In genomic region chr2:172427256-172427989, GRCh38 we compare ENCODE assay signal across 8 cellular contexts. TPM values are rescaled to one million over a fixed set of nuclear protein-coding genes. Genes with fewer than 3 reads are reported as not detected.
DNase-seq lines count a peak whose midpoint lies in the region; ATAC-seq and TF ChIP-seq lines count a peak whose summit lies in the region.

Gene ITGA6 (plus strand): TSS chr2:172427586.

- CTCF ChIA-PET in T-cell (lab: Charles Lee): interaction anchor here (0.6 to 8.7 kb wide), 10 partner anchors 14 to 376 kb away, joined by 3 to 100 read pairs (median 4); no protein-coding TSS in a partner anchor

- H3K4me1 Mint-ChIP-seq in T-cell: peaks cover 34 to 76% (median 34%) of the 10 kb centered on the region in 3 donors

- no peaks in the 10 kb centered on the region for H3K27me3 Mint-ChIP-seq in T-cell

- H3K27ac Mint-ChIP-seq in T-cell: peak within 1 kb of the TSS; percentile 90 to 92

- no peaks in the 10 kb centered on the region for H3K36me3 Mint-ChIP-seq in T-cell

- POLR2A ChIA-PET in T-cell (lab: Charles Lee): interaction anchor here (0.7 to 1.9 kb wide), 3 partner anchors 13 to 85 kb away, joined by 3 to 7 read pairs (median 6); no protein-coding TSS in a partner anchor

- H3K27ac ChIP-seq in cardiac muscle cell: peak within 1 kb of the TSS; percentile 24
- peak within 1 kb of the TSS; percentile 76 for H3K27ac ChIP-seq in parathyroid adenoma
- H3K27ac ChIP-seq in thymus (ENCODE audit: low read depth): peak within 1 kb of the TSS; percentile 86

- H3K27me3 ChIP-seq in Loucy (ENCODE audit: insufficient read depth, low read length, poor library complexity, severe bottlenecking) (no peaks in the 10 kb centered on the region), cardiac muscle cell (peaks cover 35% of the 10 kb centered on the region), parathyroid adenoma (ENCODE audit: control insufficient read depth, insufficient read depth, low read length) (no peaks in the 10 kb centered on the region), thymus (ENCODE audit: control insufficient read depth, insufficient read depth) (no peaks in the 10 kb centered on the region)

- H3K4me3 ChIP-seq in GM08714 (ENCODE audit: low read length): peak within 1 kb of the TSS; percentile 49; the same call in 1 of the 2 replicates
- peak within 1 kb of the TSS; percentile 90 for H3K4me3 ChIP-seq in Loucy (ENCODE audit: low read length, poor library complexity, severe bottlenecking)
- H3K4me3 ChIP-seq in cardiac muscle cell: peak within 1 kb of the TSS; percentile 72
- peak within 1 kb of the TSS; percentile 67 for H3K4me3 ChIP-seq in parathyroid adenoma (ENCODE audit: low read depth, low read length)
- peak within 1 kb of the TSS; percentile 78 for H3K4me3 ChIP-seq in thymus (ENCODE audit: low read length)

- H3K4me3 Mint-ChIP-seq in T-cell: peak within 1 kb of the TSS in 2 of 3 donors; percentile 88 to 94

- 0 out of 2 replicates have a peak, but pooled peaks cover 4% of the 10 kb centered on the region for H3F3A ChIP-seq in Loucy (ENCODE audit: low read depth)

- H3K4me2 ChIP-seq in Loucy (ENCODE audit: low read depth, low read length, poor library complexity, severe bottlenecking) (peak within 1 kb of the TSS; percentile 87), parathyroid adenoma (ENCODE audit: low read length) (peak within 1 kb of the TSS; percentile 81)

- under 1% methylated on average over 79 of the region's 79 CpGs for WGBS in thymus

- no peaks in the 10 kb centered on the region for H3K9me3 Mint-ChIP-seq in T-cell

- peak within 1 kb of the TSS; percentile 86 for H2AFZ ChIP-seq in Loucy (ENCODE audit: low read length)
- H2AFZ ChIP-seq in parathyroid adenoma: peak within 1 kb of the TSS; percentile 90

- H3K79me2 ChIP-seq in Loucy (ENCODE audit: insufficient read depth, low read length): peaks cover 43% of the 10 kb centered on the region
- no peaks in the 10 kb centered on the region for H3K79me2 ChIP-seq in parathyroid adenoma

- no peaks in the 10 kb centered on the region for H3K9me2 ChIP-seq in Loucy (replicated peaks; ENCODE audit: low read depth, low read length)

- no peaks in the 10 kb centered on the region for H3K36me3 ChIP-seq in Loucy (ENCODE audit: insufficient read depth, low read length)
- no peaks in the 10 kb centered on the region for H3K36me3 ChIP-seq in cardiac muscle cell
- no peaks in the 10 kb centered on the region for H3K36me3 ChIP-seq in parathyroid adenoma (ENCODE audit: control insufficient read depth, insufficient read depth, low read length)
- H3K36me3 ChIP-seq in thymus (ENCODE audit: control insufficient read depth, insufficient read depth): no peaks in the 10 kb centered on the region

- TF ChIP-seq CTCF in Loucy (conservative IDR thresholded peaks at IDR 0.05; ENCODE audit: low read length): 0 out of 2 replicates have a peak, but pooled peaks have one; percentile 8
- TF ChIP-seq CTCF in cardiac muscle cell (IDR thresholded peaks at IDR 0.05; ENCODE audit: low read depth, low read length): peak; percentile 2
- TF ChIP-seq CTCF in parathyroid adenoma (IDR thresholded peaks at IDR 0.05): no peak

- H4K20me1 ChIP-seq in Loucy (ENCODE audit: insufficient read depth, low read length, poor library complexity, severe bottlenecking): peaks cover 37% of the 10 kb centered on the region

- no peaks in the 10 kb centered on the region for H3K9me3 ChIP-seq in Loucy (ENCODE audit: insufficient read depth, low read depth, low read length)
- H3K9me3 ChIP-seq in cardiac muscle cell (ENCODE audit: low read depth): no peaks in the 10 kb centered on the region
- H3K9me3 ChIP-seq in parathyroid adenoma (ENCODE audit: control insufficient read depth, low read length): no peaks in the 10 kb centered on the region
- H3K9me3 ChIP-seq in thymus (ENCODE audit: control insufficient read depth): no peaks in the 10 kb centered on the region

- ATAC-seq in T-cell (replicated peaks in 1 of 4) (peak; percentile 72 to 79 (median 76)), HG02840 (IDR thresholded peaks at IDR 0.05; ENCODE audit: low FRiP score, unreplicated experiment) (no peak)

- peaks cover 67% of the 10 kb centered on the region for H3K4me1 ChIP-seq in Loucy (ENCODE audit: insufficient read depth, low read length, poor library complexity, severe bottlenecking)
- H3K4me1 ChIP-seq in cardiac muscle cell (ENCODE audit: low read depth): peaks cover 10% of the 10 kb centered on the region
- peaks cover 5% of the 10 kb centered on the region for H3K4me1 ChIP-seq in parathyroid adenoma
- H3K4me1 ChIP-seq in thymus (ENCODE audit: control insufficient read depth, insufficient read depth, low read length): peaks cover 18% of the 10 kb centered on the region

- peak within 1 kb of the TSS; percentile 78 for H3K9ac ChIP-seq in Loucy (ENCODE audit: low read depth, low read length, poor library complexity, severe bottlenecking)
- H3K9ac ChIP-seq in parathyroid adenoma: peak within 1 kb of the TSS; percentile 32

- peak; percentile 43 to 79 (median 62) for DNase-seq in T-cell
- DNase-seq in activated naive CD8-positive, alpha-beta T cell treated with anti-CD3 and anti-CD28 coated beads, Interleukin-2, amount 50 U/mL, for 16 hours (ENCODE audit: low read depth, low spot score): peak; percentile 64
- DNase-seq in cardiac muscle cell (ENCODE audit: low read depth in 1 of 2, low spot score in 1 of 2): peak; percentile 52 to 86

RNA-seq across cellular contexts. Expression of gene ITGA6, which starts in this region (rescaled TPM):
- total RNA-seq in T-cell (100 to 1,000 TPM in 2 of 5 donors, 10 to 100 TPM in 3; 50.7 to 188 (median 80.9) TPM), cardiac muscle cell (20.5 and 28.3 TPM in 2 replicates)
- polyA plus RNA-seq in cardiac muscle cell (16.3 and 22.3 TPM in 2 replicates), thymus (27.3 TPM)

Comparison
In these comparisons a context has a peak if more than half of its experiments do, and no peak if none do; other contexts are left out.
1. H3K27ac ChIP-seq: peak in every context shown above with its lines; median percentile 86 in thymus; 76 in parathyroid adenoma; 24 in cardiac muscle cell.